In the genomic region with DNA sequence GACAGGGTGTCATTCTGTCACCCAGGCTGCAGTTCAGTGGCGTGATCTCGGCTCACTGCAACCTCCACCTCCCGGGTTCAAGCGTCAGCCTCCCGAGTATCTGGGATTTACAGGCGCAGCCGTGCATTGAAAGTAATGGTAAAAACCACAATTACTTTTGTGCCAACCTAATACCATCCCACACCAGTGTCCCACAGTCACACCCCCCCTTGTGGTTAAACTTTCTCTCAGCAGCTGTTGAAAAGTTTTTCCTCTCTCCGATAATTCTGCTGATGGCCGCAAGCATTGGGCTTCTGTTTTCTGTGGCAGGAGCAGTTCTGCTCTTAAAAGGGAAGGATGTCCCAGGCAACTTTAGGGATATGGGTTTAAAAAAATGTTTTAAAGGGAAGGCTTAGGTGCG, we compare ENCODE assay signal across 2 cellular contexts.
A peak's percentile ranks its signal among the peaks of the same experiment; 100 is the strongest.
TF ChIP-seq lines count a peak whose summit lies in the region.

No MANE protein-coding gene starts in this region.

TF ChIP-seq in HepG2, 621 proteins besides CTCF, POLR2A, EP300 and RAD21:
- TF ChIP-seq ELK4 (CRISPR knock-in tag; IDR thresholded peaks at IDR 0.05; ENCODE audit: borderline replicate concordance) (no peak), KLF6 (CRISPR knock-in tag; IDR thresholded peaks at IDR 0.05) (no peak), SMC3 (IDR thresholded peaks at IDR 0.05; ENCODE audit: low read length) (peak; percentile 40; the same call in 1 of the 2 replicates), ZNF350 (CRISPR knock-in tag; IDR thresholded peaks at IDR 0.05; ENCODE audit: borderline replicate concordance, low read depth) (no peak), STAG1 (CRISPR knock-in tag; IDR thresholded peaks at IDR 0.05) (peak; percentile 54), CREM (IDR thresholded peaks at IDR 0.05) (no peak), CREM (CRISPR knock-in tag; IDR thresholded peaks at IDR 0.05) (no peak), FOXP1 (IDR thresholded peaks at IDR 0.05) (no peak), FOXP1 (CRISPR knock-in tag; IDR thresholded peaks at IDR 0.05) (no peak), ZNF282 (IDR thresholded peaks at IDR 0.05; ENCODE audit: partially characterized antibody) (no peak), ZNF460 (CRISPR knock-in tag; IDR thresholded peaks at IDR 0.05; ENCODE audit: borderline replicate concordance) (no peak), ZNF547 (CRISPR knock-in tag; IDR thresholded peaks at IDR 0.05) (no peak), NR1H2 (CRISPR knock-in tag; IDR thresholded peaks at IDR 0.05; ENCODE audit: borderline replicate concordance, low read depth) (no peak), HES4 (CRISPR knock-in tag; IDR thresholded peaks at IDR 0.05; ENCODE audit: borderline replicate concordance) (no peak), BCLAF1 (IDR thresholded peaks at IDR 0.05) (no peak)

TF ChIP-seq in HEK293T, 16 proteins besides CTCF, POLR2A, EP300 and RAD21:
- no peak for TF ChIP-seq ELF4 (IDR thresholded peaks at IDR 0.05)
- TF ChIP-seq HDGF (IDR thresholded peaks at IDR 0.05; ENCODE audit: borderline replicate concordance) = no peak
- TF ChIP-seq BHLHE40 (IDR thresholded peaks at IDR 0.05; ENCODE audit: borderline replicate concordance) = no peak
- no peak for TF ChIP-seq ARNT (IDR thresholded peaks at IDR 0.05)
- TF ChIP-seq SP1 (IDR thresholded peaks at IDR 0.05) = no peak
- TF ChIP-seq FOXA1 (IDR thresholded peaks at IDR 0.05) = no peak
- TF ChIP-seq FOXM1 (IDR thresholded peaks at IDR 0.05; ENCODE audit: borderline replicate concordance) = no peak
- TF ChIP-seq LEF1 (IDR thresholded peaks at IDR 0.05; ENCODE audit: borderline replicate concordance) = no peak
- TF ChIP-seq ZNF384 (IDR thresholded peaks at IDR 0.05) = no peak
- no peak for TF ChIP-seq L3MBTL2 (conservative IDR thresholded peaks at IDR 0.05)
- TF ChIP-seq, protein P1, sequence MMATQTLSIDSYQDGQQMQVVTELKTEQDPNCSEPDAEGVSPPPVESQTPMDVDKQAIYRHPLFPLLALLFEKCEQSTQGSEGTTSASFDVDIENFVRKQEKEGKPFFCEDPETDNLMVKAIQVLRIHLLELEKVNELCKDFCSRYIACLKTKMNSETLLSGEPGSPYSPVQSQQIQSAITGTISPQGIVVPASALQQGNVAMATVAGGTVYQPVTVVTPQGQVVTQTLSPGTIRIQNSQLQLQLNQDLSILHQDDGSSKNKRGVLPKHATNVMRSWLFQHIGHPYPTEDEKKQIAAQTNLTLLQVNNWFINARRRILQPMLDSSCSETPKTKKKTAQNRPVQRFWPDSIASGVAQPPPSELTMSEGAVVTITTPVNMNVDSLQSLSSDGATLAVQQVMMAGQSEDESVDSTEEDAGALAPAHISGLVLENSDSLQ (IDR thresholded peaks at IDR 0.05) = no peak
- no peak for TF ChIP-seq SUZ12 (IDR thresholded peaks at IDR 0.05)
